In the genomic region with DNA sequence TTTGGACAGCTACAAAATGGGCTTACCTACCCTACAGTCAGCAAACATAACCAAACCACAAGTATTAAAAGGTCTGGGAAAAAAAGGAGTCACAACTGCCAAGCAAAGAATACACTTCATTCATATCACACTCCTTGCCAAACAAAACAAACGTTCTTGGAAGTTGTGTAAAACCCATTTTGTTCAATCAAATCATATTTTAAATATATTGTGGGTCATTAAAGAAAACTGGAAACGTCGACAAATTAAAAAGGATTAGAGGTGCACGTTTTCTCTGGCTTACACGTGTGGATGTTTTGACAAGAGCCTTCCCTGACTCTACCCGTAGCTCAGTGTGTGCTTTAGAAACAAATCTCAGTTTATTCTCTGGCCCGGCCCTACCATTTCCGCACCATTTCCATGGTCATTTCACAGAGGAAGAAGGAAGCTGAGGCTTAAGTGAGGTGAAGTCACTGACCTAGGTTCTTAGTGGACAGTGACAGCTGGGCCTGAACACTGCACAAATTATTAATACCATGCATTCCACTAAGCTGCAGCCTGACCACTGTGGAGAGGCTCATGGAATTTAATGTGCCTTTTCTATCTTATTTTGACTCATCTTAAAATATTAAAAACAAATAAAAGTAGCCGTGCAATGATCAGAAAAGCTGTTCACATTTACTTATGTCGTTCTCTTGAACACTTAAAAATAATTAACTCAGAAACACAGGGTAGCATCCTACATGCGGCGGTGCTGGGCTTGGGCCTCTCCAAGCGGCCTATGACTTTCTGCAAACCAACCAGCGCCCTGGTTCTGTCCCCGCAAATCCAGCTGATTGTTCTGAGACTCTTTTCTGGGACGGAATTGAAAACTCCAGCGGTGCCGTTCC, we compare ENCODE assay signal across 8 cellular contexts. TPM values are rescaled to one million over a fixed set of nuclear protein-coding genes. Genes with fewer than 3 reads are reported as not detected.
DNase-seq lines count a peak whose midpoint lies in the region; ATAC-seq, FAIRE-seq and TF ChIP-seq lines count a peak whose summit lies in the region.

No MANE protein-coding gene starts in this region.

- H3K36me3 ChIP-seq in BE2C (no peaks in the 10 kb centered on the region), HUES48 (ENCODE audit: control insufficient read depth, insufficient read depth, low read length) (no peaks in the 10 kb centered on the region), astrocyte (ENCODE audit: insufficient read depth, low read length) (no peaks in the 10 kb centered on the region)

- no peaks in the 10 kb centered on the region for H3K27me3 Mint-ChIP-seq in astrocyte (ENCODE audit: low read depth, unreplicated experiment)
- peaks cover 6 to 17% (median 12%) of the 10 kb centered on the region in 3 donors for H3K27me3 Mint-ChIP-seq in immature natural killer cell (ENCODE audit: low read depth in 3 of 3)

- H3K27ac Mint-ChIP-seq in astrocyte (ENCODE audit: unreplicated experiment) (peak overlapping the region; percentile 90), immature natural killer cell (peak overlapping the region in 5 of 6 donors; percentile 5 to 88 (median 79))
- peak overlapping the region; percentile 86 for H3K27ac Mint-ChIP-seq in stimulated activated effector memory CD8-positive, alpha-beta T cell treated with anti-CD3 and anti-CD28 coated beads, Interleukin-12 subunit alpha, Interleukin-12 subunit beta, amount 100 ng/mL, for 72 hours

- no peaks in the 10 kb centered on the region for H3K4me1 ChIP-seq in BE2C
- peaks cover 3% of the 10 kb centered on the region; the same call in 1 of the 2 replicates for H3K4me1 ChIP-seq in HUES48 (ENCODE audit: control insufficient read depth, insufficient read depth, low read length)
- peaks cover 16% of the 10 kb centered on the region for H3K4me1 ChIP-seq in astrocyte (ENCODE audit: insufficient read depth, low read length)

- peaks cover 7% of the 10 kb centered on the region for H3K4me1 Mint-ChIP-seq in astrocyte (ENCODE audit: low read depth, unreplicated experiment)
- H3K4me1 Mint-ChIP-seq in immature natural killer cell, result peaks cover 16 to 17% of the 10 kb centered on the region in 2 donors
- peaks cover 6% of the 10 kb centered on the region for H3K4me1 Mint-ChIP-seq in stimulated activated effector memory CD8-positive, alpha-beta T cell treated with anti-CD3 and anti-CD28 coated beads, Interleukin-12 subunit alpha, Interleukin-12 subunit beta, amount 100 ng/mL, for 72 hours

- H3K27ac ChIP-seq in HUES48 (ENCODE audit: low read depth, low read length), result no peak overlapping the region
- H3K27ac ChIP-seq in astrocyte (ENCODE audit: low read depth, low read length), result peak overlapping the region; percentile 56

- TF ChIP-seq CTCF in BE2C (IDR thresholded peaks at IDR 0.05; ENCODE audit: low read depth, low read length), result no peak
- no peak for TF ChIP-seq CTCF in astrocyte (IDR thresholded peaks at IDR 0.05; ENCODE audit: insufficient read depth, low read depth, low read length)

- peak overlapping the region; percentile 82 for H2AFZ ChIP-seq in astrocyte (ENCODE audit: low read depth, low read length)

- no peak for FAIRE-seq in astrocyte (lab: Jason Lieb, UNC)

- H3K9me3 Mint-ChIP-seq in astrocyte (ENCODE audit: unreplicated experiment) (no peaks in the 10 kb centered on the region), immature natural killer cell (no peaks in the 10 kb centered on the region)
- no peaks in the 10 kb centered on the region for H3K9me3 Mint-ChIP-seq in stimulated activated effector memory CD8-positive, alpha-beta T cell treated with anti-CD3 and anti-CD28 coated beads, Interleukin-12 subunit alpha, Interleukin-12 subunit beta, amount 100 ng/mL, for 72 hours

- peak overlapping the region; percentile 81 for H3K4me3 ChIP-seq in BE2C (ENCODE audit: low read depth, low read length)
- H3K4me3 ChIP-seq in HUES48 (ENCODE audit: low read depth, low read length), result peak overlapping the region; percentile 82
- H3K4me3 ChIP-seq in astrocyte (ENCODE audit: insufficient read depth, low read depth, low read length), result peak overlapping the region; percentile 75

- peak; percentile 5 for ATAC-seq in stimulated activated effector memory CD8-positive, alpha-beta T cell treated with anti-CD3 and anti-CD28 coated beads, Interleukin-12 subunit alpha, Interleukin-12 subunit beta, amount 100 ng/mL, for 72 hours
- no peak for ATAC-seq in HG02610 (IDR thresholded peaks at IDR 0.05; ENCODE audit: unreplicated experiment)

- H3K36me3 Mint-ChIP-seq in astrocyte (ENCODE audit: low read depth, unreplicated experiment), result no peaks in the 10 kb centered on the region
- H3K36me3 Mint-ChIP-seq in immature natural killer cell, result no peaks in the 10 kb centered on the region
- peaks cover 10% of the 10 kb centered on the region for H3K36me3 Mint-ChIP-seq in stimulated activated effector memory CD8-positive, alpha-beta T cell treated with anti-CD3 and anti-CD28 coated beads, Interleukin-12 subunit alpha, Interleukin-12 subunit beta, amount 100 ng/mL, for 72 hours

- H4K20me1 ChIP-seq in astrocyte (ENCODE audit: insufficient read depth, low read length), result peaks cover 13% of the 10 kb centered on the region

- H3K27me3 ChIP-seq in BE2C (no peaks in the 10 kb centered on the region), HUES48 (ENCODE audit: control insufficient read depth, insufficient read depth, low read length) (no peaks in the 10 kb centered on the region), astrocyte (ENCODE audit: insufficient read depth, low read length) (no peaks in the 10 kb centered on the region)

- H3K9me3 ChIP-seq in BE2C (no peaks in the 10 kb centered on the region), HUES48 (ENCODE audit: control insufficient read depth, insufficient read depth, low read length) (no peaks in the 10 kb centered on the region), astrocyte (ENCODE audit: insufficient read depth, low read depth, low read length) (no peaks in the 10 kb centered on the region)

- H3K4me3 Mint-ChIP-seq in astrocyte (ENCODE audit: unreplicated experiment) (peak overlapping the region; percentile 94), immature natural killer cell (peak overlapping the region; percentile 74 to 87 (median 84))
- peak overlapping the region; percentile 72 for H3K4me3 Mint-ChIP-seq in stimulated activated effector memory CD8-positive, alpha-beta T cell treated with anti-CD3 and anti-CD28 coated beads, Interleukin-12 subunit alpha, Interleukin-12 subunit beta, amount 100 ng/mL, for 72 hours

- H3K9ac ChIP-seq in HUES48 (ENCODE audit: low read depth, low read length) (no peak overlapping the region), astrocyte (ENCODE audit: low read length) (peak overlapping the region; percentile 88)

- H3K79me2 ChIP-seq in astrocyte (ENCODE audit: insufficient read depth, low read length), result peaks cover 3% of the 10 kb centered on the region

- H3K4me2 ChIP-seq in astrocyte (ENCODE audit: low read length), result peak overlapping the region; percentile 95

- DNase-seq in BE2C (no peak), astrocyte (ENCODE audit: low read depth) (peak; percentile 83), immature natural killer cell (no peak), SIG-M5 treated with dmso at 0.1 percent for 504 hours (lab: John Stamatoyannopoulos, UW; ENCODE audit: unreplicated experiment) (no peak), occipital lobe (lab: John Stamatoyannopoulos, UW) (no peak)
- DNase-seq in stimulated activated effector memory CD8-positive, alpha-beta T cell treated with anti-CD3 and anti-CD28 coated beads, Interleukin-12 subunit alpha, Interleukin-12 subunit beta, amount 100 ng/mL, for 72 hours (ENCODE audit: low spot score in 2 of 2), result no peak

RNA-seq across cellular contexts. Expression of a gene that starts 1.0 kb away (rescaled TPM):
- polyA plus RNA-seq in BE2C (2012; ENCODE audit: insufficient read depth, insufficient read length, low read depth), result 1.0 TPM
- total RNA-seq in astrocyte (13.9 and 22.1 TPM in 2 replicates), occipital lobe (10.8 TPM)
- polyA plus RNA-seq in immature natural killer cell, result under 1 TPM in 2 of 3 donors, not detected in 1; 0.13 to 0.25 TPM

RNA-seq across cellular contexts. Expression of a gene that starts 38.2 kb away (rescaled TPM):
- not detected for polyA plus RNA-seq in BE2C (2012; ENCODE audit: insufficient read depth, insufficient read length, low read depth)
- total RNA-seq in astrocyte, result not detected in 2 replicates
- not detected for polyA plus RNA-seq in immature natural killer cell
- total RNA-seq in occipital lobe, result 0.47 TPM
